Comparison of ENCODE assay signal across 1 cellular context in the genomic region with DNA sequence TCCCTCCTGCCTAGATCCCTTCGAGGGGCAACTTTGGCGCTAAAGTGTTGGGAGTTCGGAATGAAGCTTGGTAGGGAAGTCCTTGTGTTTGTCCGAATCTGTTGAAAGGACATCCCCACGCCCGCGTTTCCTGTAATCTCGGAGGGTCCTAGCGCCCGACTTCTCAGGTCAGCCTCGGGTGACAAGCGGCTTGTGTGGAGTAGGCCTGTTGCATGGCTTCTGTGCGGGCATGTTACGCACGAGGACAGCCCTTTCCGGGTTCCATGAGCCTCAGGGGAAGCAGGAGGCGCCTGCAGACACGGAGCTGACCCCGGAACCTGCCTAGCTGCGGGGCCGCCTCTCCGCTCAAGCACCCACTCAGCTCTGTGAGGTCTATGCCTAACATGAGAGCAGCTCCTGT.
TF ChIP-seq lines count a peak whose summit lies in the region.

No MANE protein-coding gene starts in this region.

TF ChIP-seq in GM12878, 131 proteins besides CTCF, POLR2A, EP300 and RAD21 (continued from another document):
- no peak for TF ChIP-seq ZBTB33 (IDR thresholded peaks at IDR 0.05)
- TF ChIP-seq BRCA1 (IDR thresholded peaks at IDR 0.05; ENCODE audit: low read depth, low read length): no peak
- TF ChIP-seq SP1 (IDR thresholded peaks at IDR 0.05; ENCODE audit: low read depth, low read length): no peak
- no peak for TF ChIP-seq CUX1 (IDR thresholded peaks at IDR 0.05; ENCODE audit: insufficient replicate concordance, low read depth, low read length)
- no peak for TF ChIP-seq SREBF2 (IDR thresholded peaks at IDR 0.05; ENCODE audit: low read length)
- TF ChIP-seq SMAD1 (IDR thresholded peaks at IDR 0.05; ENCODE audit: low read depth, partially characterized antibody): no peak
- TF ChIP-seq CHD2 (IDR thresholded peaks at IDR 0.05; ENCODE audit: borderline replicate concordance, low read depth, low read length): no peak
